ENCODE assay signal across 12 cellular contexts in the genomic region with DNA sequence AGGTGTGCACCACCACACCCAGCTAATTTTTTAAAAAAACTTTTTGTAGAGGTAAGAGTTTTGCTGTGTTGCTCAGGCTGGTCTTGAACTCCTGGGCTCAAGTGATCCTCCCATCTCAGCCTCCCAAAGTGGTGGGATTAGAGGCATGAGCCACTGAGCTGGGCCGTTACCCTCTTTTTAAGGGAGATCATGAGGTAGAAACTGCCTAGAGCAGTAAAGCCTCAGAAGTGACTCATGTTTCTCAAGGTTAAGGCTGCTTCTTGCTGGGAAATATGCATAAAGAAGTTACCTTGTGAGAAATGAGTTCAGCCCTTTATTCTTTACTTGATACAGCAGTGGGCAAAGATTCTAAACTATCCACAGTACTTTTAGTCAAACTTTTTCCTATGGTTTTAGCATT. TPM values are rescaled to one million over a fixed set of nuclear protein-coding genes. Genes with fewer than 3 reads are reported as not detected.
DNase-seq lines count a peak whose midpoint lies in the region; ATAC-seq and TF ChIP-seq lines count a peak whose summit lies in the region.
"Had no signal": no experiment of that assay in that cellular context is flagged by ENCODE, and none has a peak within 500 bp of the region (broad histone marks: within the 10 kb centered on the region; RNA-seq: fewer than 3 reads in every experiment).

No MANE protein-coding gene starts in this region.

- peak overlapping the region; percentile 38 for H2AK5ac ChIP-seq in mesenchymal stem cell (ENCODE audit: low read length, severe bottlenecking)

- H3K36me3 ChIP-seq in mesenchymal stem cell (ENCODE audit: control insufficient read depth in 1 of 2, insufficient read depth in 2 of 2, low read depth in 1 of 2, low read length in 2 of 2) = no peaks in the 10 kb centered on the region
- H3K36me3 ChIP-seq in esophagus muscularis mucosa = no peaks in the 10 kb centered on the region
- H3K36me3 ChIP-seq in suprapubic skin = no peaks in the 10 kb centered on the region

- H4K8ac ChIP-seq in mesenchymal stem cell (ENCODE audit: low read length) = no peak overlapping the region

- no peak for TF ChIP-seq POLR2A in NB4 (IDR thresholded peaks at IDR 0.05; ENCODE audit: extremely low read depth, insufficient read length)
- TF ChIP-seq POLR2A in esophagus muscularis mucosa (IDR thresholded peaks at IDR 0.05; ENCODE audit: low read depth) = no peak
- TF ChIP-seq POLR2A in suprapubic skin (IDR thresholded peaks at IDR 0.05) = no peak

- DNase-seq in EL (peak; percentile 51), NB4 (ENCODE audit: low read depth) (peak; percentile 25), amniotic epithelial cell (ENCODE audit: low read depth) (peak; percentile 90), mesenchymal stem cell (peak; percentile 54), esophagus muscularis mucosa (ENCODE audit: extremely low spot score) (no peak), suprapubic skin (ENCODE audit: low spot score in 2 of 2) (no peak), T-helper 9 cell (no peak)
- DNase-seq: immature natural killer cell, NCI-H2171 treated with DMSO at 0.1 percent for 48 hours, nephron progenitor cell had no signal

- no peak for ATAC-seq in HG03139 (IDR thresholded peaks at IDR 0.05; ENCODE audit: unreplicated experiment)

- no peak overlapping the region for H3K4me2 ChIP-seq in mesenchymal stem cell (ENCODE audit: low read length, poor library complexity, severe bottlenecking)
- H3K4me2 ChIP-seq: KMS-11 had no signal

- no peak overlapping the region for H3K9ac ChIP-seq in mesenchymal stem cell (ENCODE audit: low read length)
- H3K9ac ChIP-seq: KMS-11 had no signal

- peak overlapping the region in 1 of 2 experiments; percentile 57 for H3K18ac ChIP-seq in mesenchymal stem cell (ENCODE audit: low read depth in 1 of 2, low read length in 2 of 2)

- peaks cover 8% of the 10 kb centered on the region for H3K79me1 ChIP-seq in mesenchymal stem cell (replicated peaks; ENCODE audit: low read length, poor library complexity, severe bottlenecking)

- WGBS in mesenchymal stem cell = 57% methylated on average over 1 of the region's 1 CpG
- WGBS in esophagus muscularis mucosa = 88% methylated on average over 1 of the region's 1 CpG
- WGBS in suprapubic skin = 73% methylated on average over 1 of the region's 1 CpG

- no peak overlapping the region for H2BK15ac ChIP-seq in mesenchymal stem cell (ENCODE audit: low read depth, poor library complexity, severe bottlenecking)

- intact Hi-C loops in esophagus muscularis mucosa (cut with DNase I) = no loop called here

- TF ChIP-seq EP300 in esophagus muscularis mucosa (IDR thresholded peaks at IDR 0.05) = no peak
- no peak for TF ChIP-seq EP300 in suprapubic skin (IDR thresholded peaks at IDR 0.05)

- no peak overlapping the region for H2BK120ac ChIP-seq in mesenchymal stem cell (ENCODE audit: low read depth, low read length)

- H3K27me3 ChIP-seq in mesenchymal stem cell (ENCODE audit: control insufficient read depth in 1 of 2, insufficient read depth in 1 of 2, low read length in 2 of 2) = no peaks in the 10 kb centered on the region
- H3K27me3 ChIP-seq in esophagus muscularis mucosa = no peaks in the 10 kb centered on the region
- H3K27me3 ChIP-seq in suprapubic skin = no peaks in the 10 kb centered on the region

- no peak overlapping the region for H2AFZ ChIP-seq in mesenchymal stem cell (ENCODE audit: low read depth, low read length)

- H2BK5ac ChIP-seq in mesenchymal stem cell (ENCODE audit: low read depth, low read length, poor library complexity, severe bottlenecking) = no peak overlapping the region

- no peak overlapping the region for H3K14ac ChIP-seq in mesenchymal stem cell (ENCODE audit: low read length in 2 of 2)

- peak overlapping the region; percentile 28 for H3K27ac ChIP-seq in mesenchymal stem cell (ENCODE audit: low read length, poor library complexity, severe bottlenecking)
- H3K27ac ChIP-seq in esophagus muscularis mucosa (replicated peaks in 1 of 4) = no peak overlapping the region
- no peak overlapping the region for H3K27ac ChIP-seq in suprapubic skin
- H3K27ac ChIP-seq: KMS-11 had no signal

- H3K4me3 ChIP-seq in NB4 (ENCODE audit: low read depth, low read length) = no peak overlapping the region
- H3K4me3 ChIP-seq in mesenchymal stem cell (ENCODE audit: insufficient read depth in 1 of 2, low read depth in 1 of 2, low read length in 2 of 2) = no peak overlapping the region
- no peak overlapping the region for H3K4me3 ChIP-seq in esophagus muscularis mucosa
- no peak overlapping the region for H3K4me3 ChIP-seq in suprapubic skin

- no peak overlapping the region for H2BK12ac ChIP-seq in mesenchymal stem cell (ENCODE audit: low read length in 2 of 2)

- no peak overlapping the region for H3K4ac ChIP-seq in mesenchymal stem cell (ENCODE audit: low read depth in 1 of 2, low read length in 2 of 2)

- H3K4me1 ChIP-seq in mesenchymal stem cell (ENCODE audit: control insufficient read depth, insufficient read depth, low read depth, low read length) = peaks cover 16% of the 10 kb centered on the region
- peaks cover 51 to 97% (median 86%) of the 10 kb centered on the region in 4 donors for H3K4me1 ChIP-seq in esophagus muscularis mucosa
- H3K4me1 ChIP-seq in suprapubic skin = peaks cover 27% of the 10 kb centered on the region

- H3K9me3 ChIP-seq in mesenchymal stem cell (ENCODE audit: control insufficient read depth, low read length) (no peaks in the 10 kb centered on the region), esophagus muscularis mucosa (no peaks in the 10 kb centered on the region), suprapubic skin (no peaks in the 10 kb centered on the region)

- TF ChIP-seq CTCF in NB4 (IDR thresholded peaks at IDR 0.05; ENCODE audit: low read depth, low read length) (no peak), esophagus muscularis mucosa (IDR thresholded peaks at IDR 0.05) (no peak), suprapubic skin (IDR thresholded peaks at IDR 0.05) (no peak)

- no peak overlapping the region for H3K23ac ChIP-seq in mesenchymal stem cell (ENCODE audit: low read length in 2 of 2)

- H4K91ac ChIP-seq in mesenchymal stem cell (ENCODE audit: low read length) = no peak overlapping the region

RNA-seq across cellular contexts. Expression of gene GRB2, which starts 38.2 kb away (rescaled TPM):
- 113 TPM for polyA plus RNA-seq in mesenchymal stem cell (2013, experiment 1 of 2)
- polyA plus RNA-seq in mesenchymal stem cell (2013, experiment 2 of 2) = 122 TPM
- total RNA-seq in esophagus muscularis mucosa (100 to 1,000 TPM in 3 of 4 donors, 10 to 100 TPM in 1; 84.3 to 140 (median 113) TPM), suprapubic skin (10 to 100 TPM; 44.9 to 62.6 (median 58.7) TPM)

Comparison
In these comparisons a context has a peak if more than half of its experiments do, and no peak if none do; other contexts are left out.
1. DNase-seq: peak in EL (single experiment), NB4 (single experiment), amniotic epithelial cell (single experiment) and mesenchymal stem cell (single experiment); none in esophagus muscularis mucosa (single experiment), suprapubic skin (0 of 2) and T-helper 9 cell (single experiment).